23 cellular contexts compared by ENCODE assay signal in the genomic region with DNA sequence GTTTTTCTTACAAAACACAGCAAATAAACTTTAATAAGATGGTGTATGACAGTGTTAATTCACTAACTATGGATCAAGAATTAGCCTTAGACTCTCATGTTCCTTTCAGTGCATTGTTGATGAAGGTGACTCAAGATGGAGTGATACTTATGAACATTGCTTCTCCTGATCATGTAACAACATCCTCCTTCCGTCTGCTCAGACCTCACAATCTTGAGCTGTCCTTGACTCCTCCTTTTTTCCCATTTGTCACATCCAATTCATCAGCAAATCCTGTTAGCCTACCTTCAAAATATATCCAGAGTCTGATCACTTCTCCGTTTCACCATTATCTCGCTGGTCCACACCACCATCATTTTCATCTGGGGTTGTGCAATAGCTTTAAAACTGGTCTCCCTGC. TPM values are rescaled to one million over a fixed set of nuclear protein-coding genes. Genes with fewer than 3 reads are reported as not detected.
DNase-seq lines count a peak whose midpoint lies in the region; ATAC-seq and TF ChIP-seq lines count a peak whose summit lies in the region.
"Had no signal": no experiment of that assay in that cellular context is flagged by ENCODE, and none has a peak within 500 bp of the region (broad histone marks: within the 10 kb centered on the region; RNA-seq: fewer than 3 reads in every experiment).

No MANE protein-coding gene starts in this region.

- H3K9me3 Mint-ChIP-seq in activated naive CD4-positive, alpha-beta T cell treated with anti-CD3 and anti-CD28 coated beads, Interleukin-2, amount 10 ng/mL, durations not matched to agents 7 days and 5 days = no peaks in the 10 kb centered on the region

- DNase-seq in Daoy (ENCODE audit: low read depth) (peak; percentile 17), HT1080 (ENCODE audit: low read depth) (peak; percentile 18), epithelial cell of esophagus (ENCODE audit: low read depth) (peak; percentile 68), kidney tubule cell (ENCODE audit: low spot score) (peak; percentile 35), left ventricle myocardium inferior (no peak), Right ventricle myocardium superior (no peak)
- no peak for DNase-seq in effector CD8-positive, alpha-beta T cell (lab: John Stamatoyannopoulos, UW)
- DNase-seq in activated naive CD4-positive, alpha-beta T cell treated with anti-CD3 and anti-CD28 coated beads, Interleukin-2, amount 10 ng/mL, durations not matched to agents 7 days and 5 days = no peak
- DNase-seq: CD4-positive, CD25-positive, alpha-beta regulatory T cell; MV-4-11; NCI-H1105; NCI-H1436 treated with DMSO at 0.1 percent for 48 hours; NCI-H187 treated with DMSO at 0.1 percent for 48 hours; NCI-H2171 treated with DMSO at 0.1 percent for 48 hours; NCI-H345; NCI-H510A treated with DMSO at 0.1 percent for 48 hours; NCI-H748 treated with DMSO at 0.1 percent for 48 hours; NK-92 treated with Interleukin-12 subunit alpha and Interleukin-12 subunit beta, amount 100 ng/mL, for 24 hours; RPMI8226; SHP77 had no signal

- H3K9me3 ChIP-seq in left ventricle myocardium inferior (replicated peaks) = no peaks in the 10 kb centered on the region
- H3K9me3 ChIP-seq: BLaER1 had no signal

- H3K36me3 ChIP-seq in left ventricle myocardium inferior = no peaks in the 10 kb centered on the region
- H3K36me3 ChIP-seq: BLaER1 had no signal

- H3K4me1 Mint-ChIP-seq in activated naive CD4-positive, alpha-beta T cell treated with anti-CD3 and anti-CD28 coated beads, Interleukin-2, amount 10 ng/mL, durations not matched to agents 7 days and 5 days = no peaks in the 10 kb centered on the region

- TF ChIP-seq CTCF in epithelial cell of esophagus (IDR thresholded peaks at IDR 0.05; ENCODE audit: insufficient read depth, low read depth, low read length, missing control alignments) (no peak), left ventricle myocardium inferior (IDR thresholded peaks at IDR 0.05; ENCODE audit: borderline replicate concordance) (no peak)

- intact Hi-C loops in left ventricle myocardium inferior (cut with micrococcal nuclease) (no loop called here), Right ventricle myocardium superior (cut with DNase I) (no loop called here)

- H3K27ac ChIP-seq in left ventricle myocardium inferior (replicated peaks) = no peak overlapping the region
- H3K27ac ChIP-seq: BLaER1 had no signal

- no peaks in the 10 kb centered on the region for H3K27me3 ChIP-seq in left ventricle myocardium inferior (ENCODE audit: low read depth)

- H3K27me3 Mint-ChIP-seq in activated naive CD4-positive, alpha-beta T cell treated with anti-CD3 and anti-CD28 coated beads, Interleukin-2, amount 10 ng/mL, durations not matched to agents 7 days and 5 days = peaks cover 25% of the 10 kb centered on the region

- ATAC-seq in Right ventricle myocardium superior (ENCODE audit: poor library complexity) = no peak

- no peaks in the 10 kb centered on the region for H3K36me3 Mint-ChIP-seq in activated naive CD4-positive, alpha-beta T cell treated with anti-CD3 and anti-CD28 coated beads, Interleukin-2, amount 10 ng/mL, durations not matched to agents 7 days and 5 days
- H3K36me3 Mint-ChIP-seq: CD4-positive, CD25-positive, alpha-beta regulatory T cell had no signal

- H3K4me3 Mint-ChIP-seq in activated naive CD4-positive, alpha-beta T cell treated with anti-CD3 and anti-CD28 coated beads, Interleukin-2, amount 10 ng/mL, durations not matched to agents 7 days and 5 days = no peak overlapping the region
- H3K4me3 Mint-ChIP-seq: CD4-positive, CD25-positive, alpha-beta regulatory T cell had no signal

- H3K4me3 ChIP-seq in epithelial cell of esophagus (ENCODE audit: low read length) (no peak overlapping the region), left ventricle myocardium inferior (no peak overlapping the region)
- H3K4me3 ChIP-seq: BLaER1 had no signal

- no peak overlapping the region for H3K27ac Mint-ChIP-seq in activated naive CD4-positive, alpha-beta T cell treated with anti-CD3 and anti-CD28 coated beads, Interleukin-2, amount 10 ng/mL, durations not matched to agents 7 days and 5 days
- H3K27ac Mint-ChIP-seq: CD4-positive, CD25-positive, alpha-beta regulatory T cell had no signal

- CTCF ChIA-PET in activated naive CD4-positive, alpha-beta T cell treated with anti-CD3 and anti-CD28 coated beads, Interleukin-2, amount 10 ng/mL, durations not matched to agents 7 days and 5 days (lab: Charles Lee) = no interaction called here

- H3K4me1 ChIP-seq in left ventricle myocardium inferior = no peaks in the 10 kb centered on the region
- H3K4me1 ChIP-seq: BLaER1 had no signal

RNA-seq across cellular contexts. Expression of gene SEMA6A, which starts 9.2 kb away (rescaled TPM):
- 0.34 and 4.9 TPM in 2 replicates for total RNA-seq in Daoy (2014; rRNA removed; shearing (Covaris generic))
- total RNA-seq in HT1080 (2014; rRNA removed; shearing (Covaris generic)) = 0.11 and 0.37 TPM in 2 replicates
- 0.33 and 0.68 TPM in 2 replicates for polyA plus RNA-seq in HT1080 (2015; cell fraction: cytosol; rRNA removed)
- polyA plus RNA-seq in HT1080 (2015; cell fraction: nucleus; rRNA removed) = 0.61 and 0.98 TPM in 2 replicates
- total RNA-seq in left ventricle myocardium inferior (6.3 TPM), Right ventricle myocardium superior (6.3 TPM)
- total RNA-seq: CD4-positive, CD25-positive, alpha-beta regulatory T cell; G401; M059J had no signal

Comparison
In these comparisons a context has a peak if more than half of its experiments do, and no peak if none do; other contexts are left out.
1. DNase-seq: peak in Daoy (single experiment), HT1080 (single experiment), epithelial cell of esophagus (single experiment) and kidney tubule cell (single experiment); none in effector CD8-positive, alpha-beta T cell (single experiment), left ventricle myocardium inferior (single experiment), Right ventricle myocardium superior (single experiment) and activated naive CD4-positive, alpha-beta T cell treated with anti-CD3 and anti-CD28 coated beads, Interleukin-2, amount 10 ng/mL, durations not matched to agents 7 days and 5 days (single experiment).